In genomic region chr20:32040142-32040953, GRCh38 we compare ENCODE assay signal across 8 cellular contexts. TPM values are rescaled to one million over a fixed set of nuclear protein-coding genes. Genes with fewer than 3 reads are reported as not detected.
DNase-seq lines count a peak whose midpoint lies in the region; ATAC-seq lines count a peak whose summit lies in the region.

No MANE protein-coding gene starts in this region.

- H3K79me1 ChIP-seq in neuronal stem cell (ENCODE audit: low read depth, low read length) = no peaks in the 10 kb centered on the region

- peak; percentile 53 for ATAC-seq in GM18907 (IDR thresholded peaks at IDR 0.05; ENCODE audit: unreplicated experiment)
- peak; percentile 70 for ATAC-seq in HG03432 (IDR thresholded peaks at IDR 0.05; ENCODE audit: unreplicated experiment)
- no peak for ATAC-seq in HG02623 (IDR thresholded peaks at IDR 0.05; ENCODE audit: unreplicated experiment)

- H3K4ac ChIP-seq in neuronal stem cell (ENCODE audit: low read length) = no peak overlapping the region

- H3K14ac ChIP-seq in neuronal stem cell (ENCODE audit: low read length) = no peak overlapping the region

- H3K9me3 ChIP-seq in neuronal stem cell (replicated peaks in 1 of 2; ENCODE audit: control insufficient read depth in 2 of 2, insufficient read depth in 1 of 2, low read depth in 1 of 2, low read length in 2 of 2) = no peaks in the 10 kb centered on the region

- H3K18ac ChIP-seq in neuronal stem cell (ENCODE audit: low read length) = no peak overlapping the region

- peaks cover 0 to 2% of the 10 kb centered on the region in 2 donors for H3K4me1 ChIP-seq in neuronal stem cell (ENCODE audit: control insufficient read depth in 2 of 2, insufficient read depth in 1 of 2, low read depth in 1 of 2, low read length in 2 of 2)

- H3K27ac ChIP-seq in adipose tissue (ENCODE audit: low read depth, low read length) (peak overlapping the region; percentile 74), neuronal stem cell (replicated peaks; ENCODE audit: low read length) (no peak overlapping the region)

- H2BK120ac ChIP-seq in neuronal stem cell (ENCODE audit: low read depth, low read length) = no peak overlapping the region

- H4K8ac ChIP-seq in neuronal stem cell (ENCODE audit: low read depth, low read length) = no peak overlapping the region

- no peak overlapping the region for H2BK12ac ChIP-seq in neuronal stem cell (ENCODE audit: low read length)

- no peak overlapping the region for H2AFZ ChIP-seq in neuronal stem cell (ENCODE audit: low read length)

- no peak overlapping the region for H3K4me2 ChIP-seq in neuronal stem cell (ENCODE audit: insufficient read depth, low read length, poor library complexity, severe bottlenecking)

- no peak overlapping the region for H3K4me3 ChIP-seq in neuronal stem cell (ENCODE audit: low read length in 2 of 2)

- H3K9ac ChIP-seq in neuronal stem cell (ENCODE audit: low read depth, low read length, poor library complexity) = peak overlapping the region; percentile 45

- H3K27me3 ChIP-seq in neuronal stem cell (ENCODE audit: control insufficient read depth in 3 of 3, insufficient read depth in 3 of 3, low read depth in 1 of 3, low read length in 3 of 3) = peaks cover 0 to 34% (median 2%) of the 10 kb centered on the region in 3 experiments

- WGBS in adipose tissue, 3 donors = 38 to 56% (median 41%) methylated on average over 9 to 10 of the region's 10 CpGs
- no CpG with 5 or more reads among the region's 10 CpGs for WGBS in neuronal stem cell (ENCODE audit: extremely low coverage in 2 of 2, insufficient read length in 2 of 2, insufficient replicate concordance in 1 of 2), 2 donors

- no peaks in the 10 kb centered on the region for H3K36me3 ChIP-seq in neuronal stem cell (replicated peaks in 1 of 2; ENCODE audit: control insufficient read depth in 2 of 2, insufficient read depth in 2 of 2, low read length in 2 of 2)

- H2AK5ac ChIP-seq in neuronal stem cell (ENCODE audit: low read depth, low read length) = no peak overlapping the region

- no peak overlapping the region for H2BK15ac ChIP-seq in neuronal stem cell (ENCODE audit: low read length)

- H3K23ac ChIP-seq in neuronal stem cell (ENCODE audit: low read depth, low read length, poor library complexity) = no peak overlapping the region

- H2BK5ac ChIP-seq in neuronal stem cell (ENCODE audit: low read length) = no peak overlapping the region

- DNase-seq in neuronal stem cell (ENCODE audit: low spot score) (no peak), SW 1271 (lab: John Stamatoyannopoulos, UW) (no peak), A172 (ENCODE audit: low spot score) (no peak)
- DNase-seq in activated naive CD4-positive, alpha-beta T cell treated with Interleukin-2 at 50 U/mL for 16 hours = no peak

- no peak overlapping the region for H4K91ac ChIP-seq in neuronal stem cell (ENCODE audit: low read depth, low read length, poor library complexity)

RNA-seq across cellular contexts. Expression of gene HCK, which starts 11.7 kb away (rescaled TPM):
- 10 to 100 TPM in 2 of 3 donors, 1 to 10 TPM in 1; 2.9 to 30.9 (median 26.2) TPM for polyA plus RNA-seq in adipose tissue
- 0.25 TPM for polyA plus RNA-seq in neuronal stem cell (2013, experiment 1 of 2)
- 0.14 TPM for polyA plus RNA-seq in neuronal stem cell (2013, experiment 2 of 2)
- not detected in 2 replicates for total RNA-seq in A172 (2014; rRNA removed; shearing (Covaris generic))

RNA-seq across cellular contexts. Expression of gene CCM2L, which starts 30.1 kb away (rescaled TPM):
- polyA plus RNA-seq in adipose tissue = 10 to 100 TPM in 2 of 3 donors, 1 to 10 TPM in 1; 1.8 to 16.0 (median 11.2) TPM
- polyA plus RNA-seq in neuronal stem cell (2013, experiment 1 of 2) = 1.4 TPM
- polyA plus RNA-seq in neuronal stem cell (2013, experiment 2 of 2) = 1.2 TPM
- total RNA-seq in A172 (2014; rRNA removed; shearing (Covaris generic)) = not detected in 2 replicates
